ENCODE assay signal across 16 cellular contexts in genomic region chr5:133520062-133520461, GRCh38.
"Had no signal": no experiment of that assay in that cellular context is flagged by ENCODE, and none has a peak within 500 bp of the region (broad histone marks: within the 10 kb centered on the region; RNA-seq: fewer than 3 reads in every experiment).

No MANE protein-coding gene starts in this region.

- H3K27ac Mint-ChIP-seq: naive B cell, nephron had no signal

- H3K4me3 ChIP-seq: gastroesophageal sphincter, left ventricle myocardium inferior, right atrium auricular region, tibial artery, upper lobe of left lung had no signal

- H3K9me3 Mint-ChIP-seq: naive B cell, nephron had no signal

- ATAC-seq: gastroesophageal sphincter; stimulated activated naive CD8-positive, alpha-beta T cell treated with anti-CD3 and anti-CD28 coated beads, Interleukin-15, Interleukin-2, amounts not matched to agents 100 U/mL and 50 U/mL, for 24 hours had no signal

- H3K4me1 ChIP-seq: gastroesophageal sphincter, left ventricle myocardium inferior, right atrium auricular region, tibial artery had no signal

- H3K36me3 Mint-ChIP-seq: naive B cell had no signal

- H3K27ac ChIP-seq: gastroesophageal sphincter, left ventricle myocardium inferior, right atrium auricular region, tibial artery, upper lobe of left lung had no signal

- H3K9me3 ChIP-seq: gastroesophageal sphincter, left ventricle myocardium inferior, right atrium auricular region, tibial artery, upper lobe of left lung had no signal

- H3K27me3 ChIP-seq: right atrium auricular region, tibial artery, upper lobe of left lung had no signal

- H3K4me1 Mint-ChIP-seq: naive B cell had no signal

- H3K4me3 Mint-ChIP-seq: naive B cell, nephron had no signal

- H3K36me3 ChIP-seq: gastroesophageal sphincter, left ventricle myocardium inferior, right atrium auricular region, tibial artery, upper lobe of left lung had no signal

- DNase-seq: cerebellar nuclear complex; dermis blood vessel endothelial cell; effector CD4-positive, alpha-beta T cell; glutamatergic neuron; islet precursor cell; left ventricle myocardium inferior; mesendoderm; naive B cell; small intestine; stimulated activated CD4-positive, alpha-beta T cell treated with anti-CD3 and anti-CD28 coated beads, Interleukin-12 subunit alpha, Interleukin-12 subunit beta, amount 100 ng/mL, for 4 hours; stimulated activated naive CD8-positive, alpha-beta T cell treated with anti-CD3 and anti-CD28 coated beads, Interleukin-15, Interleukin-2, amounts not matched to agents 100 U/mL and 50 U/mL, for 24 hours; tibial artery had no signal
